ENCODE assay signal across 29 cellular contexts in genomic region chr7:69585169-69585568, GRCh38.
"Had no signal": no experiment of that assay in that cellular context is flagged by ENCODE, and none has a peak within 500 bp of the region (broad histone marks: within the 10 kb centered on the region; RNA-seq: fewer than 3 reads in every experiment).

No MANE protein-coding gene starts in this region.

- ATAC-seq: activated CD8-positive, alpha-beta T cell treated with anti-CD3 and anti-CD28 coated beads for 36 hours; activated naive CD4-positive, alpha-beta T cell treated with anti-CD3 and anti-CD28 coated beads, Interleukin-2, amount 50 U/mL, for 72 hours; activated T-cell treated with anti-CD3 and anti-CD28 coated beads, Interleukin-2, amount 50 U/mL, for 4 hours; activated T-cell treated with anti-CD3 and anti-CD28 coated beads, Interleukin-2, amount 50 U/mL, for 72 hours; activated T-helper 17 cell treated with anti-CD3 and anti-CD28 coated beads, Interleukin-2, amount 50 U/mL, for 72 hours; body of pancreas had no signal

- DNase-seq: activated B cell treated with CpG ODN at 0.5 μM for 24 hours; activated CD4-positive, alpha-beta memory T cell treated with anti-CD3 and anti-CD28 coated beads for 36 hours; activated CD4-positive, alpha-beta T cell treated with anti-CD3 and anti-CD28 coated beads for 4 hours; activated CD4-positive, alpha-beta T cell treated with anti-CD3 and anti-CD28 coated beads, Interleukin-2, amount 10 ng/mL, durations not matched to agents 24 days and 14 days; activated CD4-positive, alpha-beta T cell treated with anti-CD3 and anti-CD28 coated beads, Interleukin-2, amount 50 U/mL, for 1 hour; activated CD4-positive, alpha-beta T cell treated with anti-CD3 and anti-CD28 coated beads, Interleukin-2, amount 50 U/mL, for 4 hours; activated CD4-positive, CD25-positive, alpha-beta regulatory T cell treated with anti-CD3 and anti-CD28 coated beads, Interleukin-2, amount 50 U/mL, for 72 hours; activated CD8-positive, alpha-beta memory T cell treated with anti-CD3 and anti-CD28 coated beads, Interleukin-2, amount 50 U/mL, for 4 hours; activated CD8-positive, alpha-beta T cell treated with anti-CD3 and anti-CD28 coated beads for 36 hours; activated effector memory CD4-positive, alpha-beta T cell treated with anti-CD3 and anti-CD28 coated beads, Interleukin-2, amount 50 U/mL, for 16 hours; activated gamma-delta T cell treated with Interleukin-2 at 50 U/mL for 16 hours; activated naive CD4-positive, alpha-beta T cell; activated naive CD4-positive, alpha-beta T cell treated with anti-CD3 and anti-CD28 coated beads for 36 hours; activated naive CD4-positive, alpha-beta T cell treated with anti-CD3 and anti-CD28 coated beads, Interleukin-2, amount 50 U/mL, for 16 hours; activated naive CD8-positive, alpha-beta T cell treated with anti-CD3 and anti-CD28 coated beads for 36 hours; activated T-cell treated with anti-CD3 and anti-CD28 coated beads for 4 hours; activated T-cell treated with anti-CD3 and anti-CD28 coated beads, Interleukin-2, amount 50 U/mL, for 1 hour; activated T-cell treated with anti-CD3 and anti-CD28 coated beads, Interleukin-2, amount 50 U/mL, for 4 hours; activated T-cell treated with anti-CD3 and anti-CD28 coated beads, Interleukin-2, amount 50 U/mL, for 72 hours; adrenal gland; amniotic stem cell; aorta; body of pancreas; brain microvascular endothelial cell; central memory CD4-positive, alpha-beta T cell; T-helper 2 cell; T-helper 9 cell had no signal
